ENCODE assay signal across 1 cellular context in genomic region chr1:100352267-100353072, GRCh38.
A peak's percentile ranks its signal among the peaks of the same experiment; 100 is the strongest.
TF ChIP-seq lines count a peak whose summit lies in the region.

TSS of gene CDC14A (plus strand) at chr1:100352506. CDS start at chr1:100352955, 449 bp downstream.

TF ChIP-seq in K562, 482 proteins besides CTCF, POLR2A, EP300 and RAD21 (continued from another document and continues in another):
- TF ChIP-seq TFE3 (CRISPR knock-in tag; IDR thresholded peaks at IDR 0.05) (no peak), KDM5B (IDR thresholded peaks at IDR 0.05; ENCODE audit: insufficient replicate concordance, low read depth, low read length) (peak; percentile 40), SOX6 (IDR thresholded peaks at IDR 0.05) (no peak), ASH1L (IDR thresholded peaks at IDR 0.05; ENCODE audit: borderline replicate concordance, low read depth, partially characterized antibody) (no peak), GABPA (tag; conservative IDR thresholded peaks at IDR 0.05; ENCODE audit: low read depth) (no peak), HBP1 (CRISPR knock-in tag; IDR thresholded peaks at IDR 0.05) (no peak), ZNF41 (CRISPR knock-in tag; conservative IDR thresholded peaks at IDR 0.05) (no peak), HNRNPK (IDR thresholded peaks at IDR 0.05; ENCODE audit: low read depth, low read length, poor library complexity, severe bottlenecking) (peak; percentile 31), FOXP1 (CRISPR knock-in tag; IDR thresholded peaks at IDR 0.05) (peak; percentile 39; the same call in 1 of the 2 replicates), XRCC5 (IDR thresholded peaks at IDR 0.05; ENCODE audit: low read depth, low read length) (no peak), ZNF174 (CRISPR knock-in tag; IDR thresholded peaks at IDR 0.05) (no peak), CEBPB (tag; IDR thresholded peaks at IDR 0.05) (no peak), MXI1 (IDR thresholded peaks at IDR 0.05; ENCODE audit: low read depth, low read length) (peak; percentile 98), E2F8 (IDR thresholded peaks at IDR 0.05; ENCODE audit: low read depth, partially characterized antibody) (no peak), LEF1 (IDR thresholded peaks at IDR 0.05) (no peak), ZNF277 (CRISPR knock-in tag; IDR thresholded peaks at IDR 0.05; ENCODE audit: borderline replicate concordance) (no peak), IRF2 (CRISPR knock-in tag; IDR thresholded peaks at IDR 0.05) (no peak), ZFPM2 (CRISPR knock-in tag; IDR thresholded peaks at IDR 0.05) (no peak), PPARD (CRISPR knock-in tag; IDR thresholded peaks at IDR 0.05) (no peak), MEF2D (tag; conservative IDR thresholded peaks at IDR 0.05; ENCODE audit: low read depth) (no peak), HCFC1 (IDR thresholded peaks at IDR 0.05; ENCODE audit: low read depth, low read length) (0 out of 2 replicates have a peak, but pooled peaks have one; percentile 11), PCBP1 (IDR thresholded peaks at IDR 0.05; ENCODE audit: low read depth, low read length, poor library complexity, severe bottlenecking) (no peak), ZNF23 (CRISPR knock-in tag; IDR thresholded peaks at IDR 0.05) (no peak), ZNF184 (CRISPR knock-in tag; IDR thresholded peaks at IDR 0.05) (no peak), TBL1XR1 (IDR thresholded peaks at IDR 0.05; ENCODE audit: low read length in 2 of 2) (no peak; a peak in 1 of 4 replicates), ZNF431 (CRISPR knock-in tag; IDR thresholded peaks at IDR 0.05) (no peak), ELK1 (CRISPR knock-in tag; IDR thresholded peaks at IDR 0.05) (no peak), BRD4 (IDR thresholded peaks at IDR 0.05) (no peak), HES1 (IDR thresholded peaks at IDR 0.05; ENCODE audit: low read depth) (no peak), ZBTB2 (IDR thresholded peaks at IDR 0.05) (no peak), NR2C1 (IDR thresholded peaks at IDR 0.05) (no peak), NR2C1 (tag; IDR thresholded peaks at IDR 0.05) (no peak), ZNF695 (CRISPR knock-in tag; IDR thresholded peaks at IDR 0.05) (no peak), ZNF263 (CRISPR knock-in tag; IDR thresholded peaks at IDR 0.05; ENCODE audit: borderline replicate concordance) (peak; percentile 93), ZNF707 (CRISPR knock-in tag; conservative IDR thresholded peaks at IDR 0.05) (no peak), KDM1A (IDR thresholded peaks at IDR 0.05) (0 out of 4 replicates have a peak, but pooled peaks of 1 of the 2 experiments have one; percentile 2), DMBX1 (CRISPR knock-in tag; IDR thresholded peaks at IDR 0.05; ENCODE audit: borderline replicate concordance) (no peak), MLX (CRISPR knock-in tag; conservative IDR thresholded peaks at IDR 0.05) (no peak), MXD1 (CRISPR knock-in tag; IDR thresholded peaks at IDR 0.05; ENCODE audit: borderline replicate concordance, poor library complexity, severe bottlenecking) (no peak), MCM2 (IDR thresholded peaks at IDR 0.05; ENCODE audit: low read depth) (no peak), FUS (optimal IDR thresholded peaks at IDR 0.05; ENCODE audit: low read depth, low read length) (no peak), COPS2 (conservative IDR thresholded peaks at IDR 0.05) (no peak), CBX8 (IDR thresholded peaks at IDR 0.05; ENCODE audit: borderline replicate concordance, extremely low read depth, low read depth, low read length, poor library complexity, severe bottlenecking) (no peak)
